11 cellular contexts compared by ENCODE assay signal in the genomic region with DNA sequence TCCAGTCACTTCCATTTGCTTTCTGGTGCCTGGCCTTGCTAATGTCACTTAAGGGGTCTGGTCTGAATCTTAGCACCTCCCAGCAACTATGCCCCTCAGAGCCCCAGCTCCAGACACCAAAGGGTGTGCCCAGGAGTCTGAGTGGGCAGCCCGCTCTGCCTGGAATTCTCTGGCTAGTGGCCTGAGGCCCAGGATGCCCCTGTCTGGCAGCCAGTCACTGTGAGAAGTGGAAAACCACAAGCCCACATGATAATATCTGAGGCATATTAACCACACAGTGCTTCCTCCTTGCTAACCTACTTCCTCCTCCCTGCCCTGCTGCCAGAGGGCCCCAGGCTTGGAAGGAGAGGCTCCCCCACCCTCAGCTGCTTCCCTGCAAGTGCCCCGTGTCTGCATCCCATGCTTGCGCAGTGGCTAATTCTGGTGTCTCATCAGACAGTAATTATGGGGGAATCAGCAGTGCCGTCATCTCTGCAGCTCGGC. TPM values are rescaled to one million over a fixed set of nuclear protein-coding genes. Genes with fewer than 3 reads are reported as not detected.
DNase-seq lines count a peak whose midpoint lies in the region; ATAC-seq, FAIRE-seq and TF ChIP-seq lines count a peak whose summit lies in the region.
"Had no signal": no experiment of that assay in that cellular context is flagged by ENCODE, and none has a peak within 500 bp of the region (broad histone marks: within the 10 kb centered on the region; RNA-seq: fewer than 3 reads in every experiment).

No MANE protein-coding gene starts in this region.

- CTCF ChIA-PET in activated CD4-positive, alpha-beta T cell treated with anti-CD3 and anti-CD28 coated beads, Interleukin-2, amount 10 ng/mL, durations not matched to agents 7 days and 5 days (lab: Charles Lee): interaction anchor here (1.3 to 1.4 kb wide), 2 partner anchors 12 to 15 kb away, joined by 3 to 4 read pairs; no protein-coding TSS in a partner anchor
- CTCF ChIA-PET in OCI-LY7 (lab: Charles Lee; ENCODE audit: unreplicated experiment): no interaction called here

- no peak for FAIRE-seq in bronchial epithelial cell (lab: Jason Lieb, UNC)
- FAIRE-seq: colon had no signal

- H4K20me1 ChIP-seq in OCI-LY7 (ENCODE audit: insufficient read depth, low read length): no peaks in the 10 kb centered on the region

- peaks cover 24% of the 10 kb centered on the region for H3K4me1 Mint-ChIP-seq in activated CD4-positive, alpha-beta T cell treated with anti-CD3 and anti-CD28 coated beads, Interleukin-2, amount 10 ng/mL, durations not matched to agents 7 days and 5 days

- H3K4me1 ChIP-seq in OCI-LY7 (ENCODE audit: insufficient read depth, low read length, poor library complexity, severe bottlenecking) (peaks cover 36% of the 10 kb centered on the region), parathyroid adenoma (peaks cover 10% of the 10 kb centered on the region)

- H3K4me3 ChIP-seq in OCI-LY7 (ENCODE audit: low read depth, low read length, poor library complexity, severe bottlenecking): peak overlapping the region; percentile 2
- H3K4me3 ChIP-seq in bronchial epithelial cell (ENCODE audit: low read depth, low read length): no peak overlapping the region
- no peak overlapping the region for H3K4me3 ChIP-seq in parathyroid adenoma (ENCODE audit: low read depth, low read length)
- H3K4me3 ChIP-seq: transverse colon had no signal

- no TSS peak for BruUV-seq in OCI-LY7 (replicated peaks; lab: Mats Ljungman, UMichigan)

- intact Hi-C loops in OCI-LY7 (cut with micrococcal nuclease; ENCODE audit: unreplicated experiment): no loop called here

- peaks cover 85% of the 10 kb centered on the region for H3K27me3 Mint-ChIP-seq in activated CD4-positive, alpha-beta T cell treated with anti-CD3 and anti-CD28 coated beads, Interleukin-2, amount 10 ng/mL, durations not matched to agents 7 days and 5 days

- H3K27ac ChIP-seq in OCI-LY7 (ENCODE audit: low read depth, low read length, poor library complexity, severe bottlenecking) (peak overlapping the region; percentile 45), parathyroid adenoma (no peak overlapping the region)
- H3K27ac ChIP-seq: neutrophil, transverse colon had no signal

- no peaks in the 10 kb centered on the region for H3K36me3 Mint-ChIP-seq in activated CD4-positive, alpha-beta T cell treated with anti-CD3 and anti-CD28 coated beads, Interleukin-2, amount 10 ng/mL, durations not matched to agents 7 days and 5 days (ENCODE audit: low read depth)

- TF ChIP-seq CTCF in OCI-LY7 (conservative IDR thresholded peaks at IDR 0.05; ENCODE audit: low read length) (no peak), bronchial epithelial cell (IDR thresholded peaks at IDR 0.05; ENCODE audit: insufficient read depth, low read length, severe bottlenecking) (no peak), parathyroid adenoma (IDR thresholded peaks at IDR 0.05) (no peak)

- H2AFZ ChIP-seq in OCI-LY7 (ENCODE audit: low read length) (peak overlapping the region; percentile 69), parathyroid adenoma (peak overlapping the region; percentile 48)

- H3K36me3 ChIP-seq in OCI-LY7 (ENCODE audit: insufficient read depth, low read length) (no peaks in the 10 kb centered on the region), bronchial epithelial cell (ENCODE audit: control insufficient read depth, insufficient read depth, low read length) (no peaks in the 10 kb centered on the region), parathyroid adenoma (ENCODE audit: control insufficient read depth, insufficient read depth, low read length) (no peaks in the 10 kb centered on the region)
- H3K36me3 ChIP-seq: neutrophil, transverse colon had no signal

- H3K27me3 ChIP-seq in bronchial epithelial cell (ENCODE audit: control insufficient read depth, insufficient read depth, low read length) (peaks cover 10% of the 10 kb centered on the region), parathyroid adenoma (ENCODE audit: control insufficient read depth, insufficient read depth, low read length) (no peaks in the 10 kb centered on the region)

- H3K9me3 Mint-ChIP-seq in activated CD4-positive, alpha-beta T cell treated with anti-CD3 and anti-CD28 coated beads, Interleukin-2, amount 10 ng/mL, durations not matched to agents 7 days and 5 days: no peaks in the 10 kb centered on the region

- DNase-seq in activated CD4-positive, alpha-beta T cell treated with anti-CD3 and anti-CD28 coated beads, Interleukin-2, amount 10 ng/mL, durations not matched to agents 7 days and 5 days: peak; percentile 40
- no peak for DNase-seq in activated CD4-positive, alpha-beta T cell treated with anti-CD3 and anti-CD28 coated beads, Interleukin-2, amount 50 U/mL, for 4 hours
- no peak for DNase-seq in OCI-LY7 (ENCODE audit: low spot score)
- DNase-seq in bronchial epithelial cell (ENCODE audit: low read depth): peak; percentile 25
- DNase-seq in dermis blood vessel endothelial cell: no peak
- no peak for DNase-seq in DMS79 treated with DMSO at 0.1 percent for 48 hours (lab: John Stamatoyannopoulos, UW)
- DNase-seq: transverse colon had no signal

- H3K4me2 ChIP-seq in OCI-LY7 (ENCODE audit: low read length): peak overlapping the region; percentile 51
- no peak overlapping the region for H3K4me2 ChIP-seq in parathyroid adenoma (ENCODE audit: low read length)

- H3K9me3 ChIP-seq in OCI-LY7 (ENCODE audit: low read length) (no peaks in the 10 kb centered on the region), parathyroid adenoma (ENCODE audit: control insufficient read depth, low read length) (no peaks in the 10 kb centered on the region)
- H3K9me3 ChIP-seq: neutrophil, transverse colon had no signal

- no peak overlapping the region for H3K27ac Mint-ChIP-seq in activated CD4-positive, alpha-beta T cell treated with anti-CD3 and anti-CD28 coated beads, Interleukin-2, amount 10 ng/mL, durations not matched to agents 7 days and 5 days

- H3K4me3 Mint-ChIP-seq in activated CD4-positive, alpha-beta T cell treated with anti-CD3 and anti-CD28 coated beads, Interleukin-2, amount 10 ng/mL, durations not matched to agents 7 days and 5 days: peak overlapping the region; percentile 9

- POLR2A ChIA-PET in activated CD4-positive, alpha-beta T cell treated with anti-CD3 and anti-CD28 coated beads, Interleukin-2, amount 10 ng/mL, durations not matched to agents 7 days and 5 days (lab: Charles Lee): no interaction called here
- POLR2A ChIA-PET in OCI-LY7 (lab: Charles Lee): no interaction called here

- H3K79me2 ChIP-seq in OCI-LY7 (ENCODE audit: insufficient read depth, low read depth, low read length) (no peaks in the 10 kb centered on the region), parathyroid adenoma (no peaks in the 10 kb centered on the region)

- no peaks in the 10 kb centered on the region for H3K9me2 ChIP-seq in OCI-LY7 (ENCODE audit: insufficient read depth, low read length)

- H3K9ac ChIP-seq in parathyroid adenoma: no peak overlapping the region

- no peak for ATAC-seq in HG02840 (IDR thresholded peaks at IDR 0.05; ENCODE audit: low FRiP score, unreplicated experiment)

RNA-seq across cellular contexts. Expression of gene SRCIN1, which starts 14.0 kb away (rescaled TPM):
- under 1 TPM in 1 of 2 experiments, not detected in 1; 0.06 TPM for total RNA-seq in activated CD4-positive, alpha-beta T cell treated with anti-CD3 and anti-CD28 coated beads, Interleukin-2, amount 10 ng/mL, durations not matched to agents 7 days and 5 days
- 0.15 and 1.5 TPM in 2 replicates for total RNA-seq in OCI-LY7 (2014; rRNA removed; shearing (Covaris generic))
- 4.6 and 4.9 TPM in 2 replicates for total RNA-seq in OCI-LY7 (2022)
- under 0.01 and 0.64 TPM in 2 replicates for total RNA-seq in bronchial epithelial cell
- total RNA-seq in dermis blood vessel endothelial cell: under 0.01 and 0.14 TPM in 2 replicates

Comparison
In these comparisons a context has a peak if more than half of its experiments do, and no peak if none do; other contexts are left out.
1. DNase-seq: peak in activated CD4-positive, alpha-beta T cell treated with anti-CD3 and anti-CD28 coated beads, Interleukin-2, amount 10 ng/mL, durations not matched to agents 7 days and 5 days (single experiment) and bronchial epithelial cell (single experiment); none in activated CD4-positive, alpha-beta T cell treated with anti-CD3 and anti-CD28 coated beads, Interleukin-2, amount 50 U/mL, for 4 hours (0 of 2), OCI-LY7 (single experiment), dermis blood vessel endothelial cell (single experiment) and DMS79 treated with DMSO at 0.1 percent for 48 hours (single experiment).